ENCODE assay signal across 16 cellular contexts in genomic region chr7:3688061-3688460, GRCh38.
"Had no signal": no experiment of that assay in that cellular context is flagged by ENCODE, and none has a peak within 500 bp of the region (broad histone marks: within the 10 kb centered on the region; RNA-seq: fewer than 3 reads in every experiment).

No MANE protein-coding gene starts in this region.

- ATAC-seq: effector memory CD8-positive, alpha-beta T cell; left lung; naive thymus-derived CD4-positive, alpha-beta T cell; right cardiac atrium; stimulated activated naive B cell treated with anti-CD40 and anti-IgM and Interleukin-4, amounts not matched to agents 10 μg/mL and 1 μg/mL and 100 μg/mL, for 72 hours had no signal

- DNase-seq: cortex of kidney; effector memory CD8-positive, alpha-beta T cell; hypothalamus; left lung; mesendoderm; midbrain; naive thymus-derived CD4-positive, alpha-beta T cell; nucleus accumbens; right cardiac atrium; sigmoid colon; stimulated activated CD4-positive, alpha-beta T cell treated with anti-CD3 and anti-CD28 coated beads, Interleukin-4, amount 100 ng/mL, for 4 hours; stimulated activated naive B cell treated with anti-CD40 and anti-IgM and Interleukin-4, amounts not matched to agents 10 μg/mL and 1 μg/mL and 100 μg/mL, for 72 hours; upper lobe of left lung had no signal

- H3K4me3 ChIP-seq: left lung, prostate gland, sigmoid colon, thoracic aorta, tibial nerve, upper lobe of left lung had no signal
